ENCODE assay signal across 1 cellular context in the genomic region with DNA sequence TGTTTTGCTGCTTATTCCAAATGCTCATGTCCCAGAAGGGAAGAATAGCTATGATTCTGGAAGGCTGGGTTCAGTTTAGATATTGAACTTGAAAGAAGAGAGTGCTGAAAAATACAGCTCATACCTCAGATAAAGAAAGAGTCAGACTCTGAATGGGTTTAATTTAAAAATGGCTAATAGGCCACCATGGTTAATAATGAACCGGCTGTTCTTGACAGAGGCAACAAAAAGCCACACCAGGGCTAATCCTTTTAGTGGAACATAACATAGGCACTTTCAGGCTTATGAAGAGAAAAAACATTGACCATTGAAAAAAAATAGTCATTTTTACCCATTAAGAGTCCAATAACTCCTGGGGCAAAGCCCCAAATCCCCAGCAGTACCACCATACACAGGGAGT.
TF ChIP-seq lines count a peak whose summit lies in the region.

No MANE protein-coding gene starts in this region.

TF ChIP-seq in HepG2, 621 proteins besides CTCF, POLR2A, EP300 and RAD21:
- TF ChIP-seq, protein P1, sequence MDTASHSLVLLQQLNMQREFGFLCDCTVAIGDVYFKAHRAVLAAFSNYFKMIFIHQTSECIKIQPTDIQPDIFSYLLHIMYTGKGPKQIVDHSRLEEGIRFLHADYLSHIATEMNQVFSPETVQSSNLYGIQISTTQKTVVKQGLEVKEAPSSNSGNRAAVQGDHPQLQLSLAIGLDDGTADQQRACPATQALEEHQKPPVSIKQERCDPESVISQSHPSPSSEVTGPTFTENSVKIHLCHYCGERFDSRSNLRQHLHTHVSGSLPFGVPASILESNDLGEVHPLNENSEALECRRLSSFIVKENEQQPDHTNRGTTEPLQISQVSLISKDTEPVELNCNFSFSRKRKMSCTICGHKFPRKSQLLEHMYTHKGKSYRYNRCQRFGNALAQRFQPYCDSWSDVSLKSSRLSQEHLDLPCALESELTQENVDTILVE (CRISPR knock-in tag; IDR thresholded peaks at IDR 0.05) = no peak
- TF ChIP-seq RBM22 (optimal IDR thresholded peaks at IDR 0.05; ENCODE audit: low read length) = peak; percentile 88
- no peak for TF ChIP-seq CC2D1A (CRISPR knock-in tag; IDR thresholded peaks at IDR 0.05)
- no peak for TF ChIP-seq ZNF17 (CRISPR knock-in tag; IDR thresholded peaks at IDR 0.05)
- TF ChIP-seq, protein P2, sequence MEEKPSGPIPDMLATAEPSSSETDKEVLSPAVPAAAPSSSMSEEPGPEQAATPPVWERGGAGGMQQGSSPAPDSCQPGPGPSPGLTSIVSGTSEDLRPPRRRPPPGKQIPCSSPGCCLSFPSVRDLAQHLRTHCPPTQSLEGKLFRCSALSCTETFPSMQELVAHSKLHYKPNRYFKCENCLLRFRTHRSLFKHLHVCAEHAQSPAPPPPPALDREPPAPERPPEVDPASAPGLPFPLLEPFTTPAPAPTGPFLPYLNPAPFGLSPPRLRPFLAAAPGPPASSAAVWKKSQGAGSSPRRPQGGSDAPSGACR (CRISPR knock-in tag; IDR thresholded peaks at IDR 0.05) = no peak
- peak; percentile 2 for TF ChIP-seq AGO2 (optimal IDR thresholded peaks at IDR 0.05; ENCODE audit: low read depth, low read length)
- no peak for TF ChIP-seq TOPORS (CRISPR knock-in tag; IDR thresholded peaks at IDR 0.05)
TF ChIP-seq in HepG2: peak in this region for 2.
